In genomic region chr3:49012441-49013017, GRCh38 we compare ENCODE assay signal across 28 cellular contexts. TPM values are rescaled to one million over a fixed set of nuclear protein-coding genes. Genes with fewer than 3 reads are reported as not detected.
DNase-seq lines count a peak whose midpoint lies in the region; ATAC-seq and TF ChIP-seq lines count a peak whose summit lies in the region.
"Had no signal": no experiment of that assay in that cellular context is flagged by ENCODE, and none has a peak within 500 bp of the region (broad histone marks: within the 10 kb centered on the region; RNA-seq: fewer than 3 reads in every experiment).

No MANE protein-coding gene starts in this region.

- peak overlapping the region; percentile 30 for H4K8ac ChIP-seq in neuronal stem cell (ENCODE audit: low read depth, low read length)

- H3K36me3 Mint-ChIP-seq in type B pancreatic cell = peaks cover 12% of the 10 kb centered on the region
- peaks cover 68% of the 10 kb centered on the region for H3K36me3 Mint-ChIP-seq in GM23338 (ENCODE audit: low read depth)

- H2BK120ac ChIP-seq in neuronal stem cell (ENCODE audit: low read depth, low read length) = no peak overlapping the region

- no peak for TF ChIP-seq POLR2A in heart left ventricle (IDR thresholded peaks at IDR 0.05)
- TF ChIP-seq POLR2A in body of pancreas (IDR thresholded peaks at IDR 0.05) = no peak

- no peaks in the 10 kb centered on the region for H3K9me2 ChIP-seq in GM23338 (ENCODE audit: insufficient read depth)
- H3K9me2 ChIP-seq: SK-N-SH had no signal

- H4K91ac ChIP-seq in neuronal stem cell (ENCODE audit: low read depth, low read length, poor library complexity) = no peak overlapping the region

- H3K4me1 ChIP-seq in heart left ventricle = peaks cover 0 to 33% (median 20%) of the 10 kb centered on the region in 12 donors
- peaks cover 51% of the 10 kb centered on the region for H3K4me1 ChIP-seq in body of pancreas
- peaks cover 10% of the 10 kb centered on the region in 2 donors for H3K4me1 ChIP-seq in neuronal stem cell (ENCODE audit: control insufficient read depth in 2 of 2, insufficient read depth in 1 of 2, low read depth in 1 of 2, low read length in 2 of 2)
- H3K4me1 ChIP-seq in GM23338 (ENCODE audit: insufficient read depth) = peaks cover 8% of the 10 kb centered on the region

- peaks cover 32% of the 10 kb centered on the region for H3K79me1 ChIP-seq in neuronal stem cell (ENCODE audit: low read depth, low read length)

- H3K18ac ChIP-seq in neuronal stem cell (ENCODE audit: low read length) = no peak overlapping the region

- H3K27me3 Mint-ChIP-seq in type B pancreatic cell (no peaks in the 10 kb centered on the region), GM23338 (ENCODE audit: insufficient read depth, low read depth, poor library complexity) (peaks cover 20% of the 10 kb centered on the region)
- H3K27me3 Mint-ChIP-seq: activated B cell treated with CpG ODN at 0.5 μM for 24 hours; B cell; naive thymus-derived CD4-positive, alpha-beta T cell had no signal

- H3K9me3 Mint-ChIP-seq in type B pancreatic cell (no peaks in the 10 kb centered on the region), GM23338 (peaks cover 3% of the 10 kb centered on the region; the same call in 2 of the 3 replicates)
- H3K9me3 Mint-ChIP-seq: activated B cell treated with CpG ODN at 0.5 μM for 24 hours; activated T-cell treated with anti-CD3 and anti-CD28 coated beads, Interleukin-2, amount 50 U/mL, for 72 hours; CD8-positive, alpha-beta T cell; mesothelial cell of epicardium; naive thymus-derived CD4-positive, alpha-beta T cell had no signal

- no peak overlapping the region for H3K23ac ChIP-seq in neuronal stem cell (ENCODE audit: low read depth, low read length, poor library complexity)

- H3K4me2 ChIP-seq in neuronal stem cell (ENCODE audit: insufficient read depth, low read length, poor library complexity, severe bottlenecking) = no peak overlapping the region
- H3K4me2 ChIP-seq in GM23338 = no peak overlapping the region
- H3K4me2 ChIP-seq: SK-N-SH had no signal

- H3K4me3 Mint-ChIP-seq in type B pancreatic cell (no peak overlapping the region), GM23338 (no peak overlapping the region)
- H3K4me3 Mint-ChIP-seq: activated B cell treated with CpG ODN at 0.5 μM for 24 hours; activated T-cell treated with anti-CD3 and anti-CD28 coated beads, Interleukin-2, amount 50 U/mL, for 72 hours; B cell; CD8-positive, alpha-beta T cell; mesothelial cell of epicardium; naive thymus-derived CD4-positive, alpha-beta T cell had no signal

- H3K27ac Mint-ChIP-seq in type B pancreatic cell (peak overlapping the region; percentile 46), GM23338 (no peak overlapping the region)
- H3K27ac Mint-ChIP-seq: activated B cell treated with CpG ODN at 0.5 μM for 24 hours; B cell; CD8-positive, alpha-beta T cell; mesothelial cell of epicardium had no signal

- no peak overlapping the region for H2BK5ac ChIP-seq in neuronal stem cell (ENCODE audit: low read length)

- peak overlapping the region in 9 of 12 donors; percentile 49 to 69 (median 54) for H3K27ac ChIP-seq in heart left ventricle
- peak overlapping the region; percentile 7 to 58 (median 29) for H3K27ac ChIP-seq in body of pancreas
- H3K27ac ChIP-seq in neuronal stem cell (replicated peaks; ENCODE audit: low read length) = no peak overlapping the region
- no peak overlapping the region for H3K27ac ChIP-seq in GM23338 (ENCODE audit: low read depth)
- H3K27ac ChIP-seq: brain microvascular endothelial cell, vagina had no signal

- H3K9me3 ChIP-seq in heart left ventricle = no peaks in the 10 kb centered on the region
- H3K9me3 ChIP-seq in body of pancreas = no peaks in the 10 kb centered on the region
- no peaks in the 10 kb centered on the region for H3K9me3 ChIP-seq in neuronal stem cell (replicated peaks in 1 of 2; ENCODE audit: control insufficient read depth in 2 of 2, insufficient read depth in 1 of 2, low read depth in 1 of 2, low read length in 2 of 2)
- H3K9me3 ChIP-seq: SK-N-SH, vagina had no signal

- H3K4me1 Mint-ChIP-seq in type B pancreatic cell (ENCODE audit: unreplicated experiment) (peaks cover 13% of the 10 kb centered on the region), GM23338 (peaks cover 19% of the 10 kb centered on the region)

- H3K36me3 ChIP-seq in heart left ventricle (peaks cover 0 to 57% (median 39%) of the 10 kb centered on the region in 9 donors), body of pancreas (replicated peaks in 1 of 2; ENCODE audit: insufficient read depth in 1 of 2, low read depth in 2 of 2) (peaks cover 0 to 14% of the 10 kb centered on the region in 2 donors), neuronal stem cell (replicated peaks in 1 of 2; ENCODE audit: control insufficient read depth in 2 of 2, insufficient read depth in 2 of 2, low read length in 2 of 2) (peaks cover 57 to 85% of the 10 kb centered on the region in 2 donors), GM23338 (ENCODE audit: insufficient read depth) (peaks cover 19% of the 10 kb centered on the region)

- 50 to 75% (median 59%) methylated on average over 9 to 17 of the region's 17 CpGs for WGBS in heart left ventricle, 4 donors
- 16 to 32% methylated on average over 13 to 17 of the region's 17 CpGs for WGBS in body of pancreas, 2 donors
- no CpG with 5 or more reads among the region's 17 CpGs for WGBS in neuronal stem cell (ENCODE audit: extremely low coverage in 2 of 2, insufficient read length in 2 of 2, insufficient replicate concordance in 1 of 2), 2 donors

- H3K14ac ChIP-seq in neuronal stem cell (ENCODE audit: low read length) = no peak overlapping the region

- ATAC-seq in heart left ventricle = peak; percentile 19 to 32 (median 24)
- no peak for ATAC-seq in Right ventricle myocardium inferior
- ATAC-seq in body of pancreas = peak; percentile 10
- no peak for ATAC-seq in HG02571 (IDR thresholded peaks at IDR 0.05; ENCODE audit: unreplicated experiment)
- no peak for ATAC-seq in GM23338
- no peak for ATAC-seq in HG02642 (IDR thresholded peaks at IDR 0.05; ENCODE audit: poor library complexity, unreplicated experiment)
- ATAC-seq: activated T-cell treated with anti-CD3 and anti-CD28 coated beads, Interleukin-2, amount 50 U/mL, for 72 hours; CD8-positive, alpha-beta T cell; naive thymus-derived CD4-positive, alpha-beta T cell had no signal

- no peak overlapping the region for H2BK12ac ChIP-seq in neuronal stem cell (ENCODE audit: low read length)

- H2AFZ ChIP-seq in neuronal stem cell (ENCODE audit: low read length) = no peak overlapping the region
- no peak overlapping the region for H2AFZ ChIP-seq in GM23338

- TF ChIP-seq CTCF in heart left ventricle (IDR thresholded peaks at IDR 0.05) (no peak), body of pancreas (IDR thresholded peaks at IDR 0.05) (no peak), type B pancreatic cell (conservative IDR thresholded peaks at IDR 0.05) (no peak), GM23338 (conservative IDR thresholded peaks at IDR 0.05; ENCODE audit: low read depth in 2 of 2) (no peak)

- peaks cover 38% of the 10 kb centered on the region for H4K20me1 ChIP-seq in GM23338 (replicated peaks; ENCODE audit: insufficient read depth)

- H3K4me3 ChIP-seq in heart left ventricle (no peak overlapping the region), body of pancreas (no peak overlapping the region), neuronal stem cell (ENCODE audit: low read length in 2 of 2) (no peak overlapping the region), GM23338 (no peak overlapping the region)
- H3K4me3 ChIP-seq: vagina had no signal

- peaks cover 53% of the 10 kb centered on the region for H3K79me2 ChIP-seq in GM23338 (replicated peaks; ENCODE audit: insufficient read depth)

- H3K9ac ChIP-seq in neuronal stem cell (ENCODE audit: low read depth, low read length, poor library complexity) = no peak overlapping the region
- H3K9ac ChIP-seq: SK-N-SH had no signal

- no peak overlapping the region for H2AK5ac ChIP-seq in neuronal stem cell (ENCODE audit: low read depth, low read length)

- intact Hi-C loops in heart left ventricle (cut with DNase I) = no loop called here
- intact Hi-C loops in Right ventricle myocardium inferior (cut with DNase I) = no loop called here
- intact Hi-C loops in body of pancreas (cut with DNase I) = no loop called here

- H3K4ac ChIP-seq in neuronal stem cell (ENCODE audit: low read length) = no peak overlapping the region

- peaks cover 26% of the 10 kb centered on the region; the same call in 1 of the 2 replicates for H3F3A ChIP-seq in GM23338 (replicated peaks; ENCODE audit: low read depth)

- no peak overlapping the region for H2BK15ac ChIP-seq in neuronal stem cell (ENCODE audit: low read length)

- DNase-seq in heart left ventricle (peak in 2 of 5 donors; percentile 53 to 63), Right ventricle myocardium inferior (ENCODE audit: missing footprints) (no peak), body of pancreas (peak; percentile 46 to 79 (median 66)), neuronal stem cell (ENCODE audit: low spot score) (no peak), type B pancreatic cell (ENCODE audit: extremely low spot score, unreplicated experiment) (no peak), GM23338 (ENCODE audit: low spot score) (no peak)
- DNase-seq: ACHN; activated B cell treated with CpG ODN at 0.5 μM for 24 hours; activated CD4-positive, alpha-beta T cell treated with anti-CD3 and anti-CD28 coated beads, Interleukin-2, amount 50 U/mL, for 1 hour; activated T-cell treated with anti-CD3 and anti-CD28 coated beads, Interleukin-2, amount 50 U/mL, for 72 hours; brain microvascular endothelial cell; CD8-positive, alpha-beta T cell; KG1; naive thymus-derived CD4-positive, alpha-beta T cell; NCI-H1105; NCI-H187; NCI-H2171; NCI-H510A; occipital lobe; OCI-M1; SK-N-SH; small intestine; stimulated activated naive CD4-positive, alpha-beta T cell had no signal

- H3K27me3 ChIP-seq in heart left ventricle = no peaks in the 10 kb centered on the region
- no peaks in the 10 kb centered on the region for H3K27me3 ChIP-seq in body of pancreas
- H3K27me3 ChIP-seq in neuronal stem cell (ENCODE audit: control insufficient read depth in 3 of 3, insufficient read depth in 3 of 3, low read depth in 1 of 3, low read length in 3 of 3) = no peaks in the 10 kb centered on the region
- H3K27me3 ChIP-seq in GM23338 (ENCODE audit: insufficient read depth) = no peaks in the 10 kb centered on the region
- H3K27me3 ChIP-seq: brain microvascular endothelial cell, vagina had no signal

RNA-seq across cellular contexts. Expression of gene WDR6, which starts 5.3 kb away (rescaled TPM):
- total RNA-seq in heart left ventricle (10 to 100 TPM; 56.2 to 91.2 (median 80.7) TPM), Right ventricle myocardium inferior (83.3 TPM), body of pancreas (100 to 1,000 TPM; 109 to 136 TPM), type B pancreatic cell (ENCODE audit: low replicate concordance) (272 and 334 TPM in 2 replicates)
- polyA plus RNA-seq in heart left ventricle (10 to 100 TPM; 68.9 to 73.6 TPM), GM23338 (2016; fragmentation: Nextera tagmentation; extraction: Ambion mirVana) (76.5 and 83.7 TPM in 2 replicates)
- polyA plus RNA-seq in neuronal stem cell (2013, experiment 1 of 2) = 80.4 TPM
- polyA plus RNA-seq in neuronal stem cell (2013, experiment 2 of 2) = 80.3 TPM
- 151 and 156 TPM in 2 replicates for total RNA-seq in GM23338 (2014; rRNA removed; shearing (Covaris generic))

RNA-seq across cellular contexts. Expression of gene DALRD3, which starts 5.9 kb away (rescaled TPM):
- total RNA-seq in heart left ventricle (10 to 100 TPM in 8 of 9 donors, 1 to 10 TPM in 1; 8.1 to 24.7 (median 14.9) TPM), Right ventricle myocardium inferior (9.0 TPM), body of pancreas (10 to 100 TPM; 67.6 to 72.6 TPM), type B pancreatic cell (ENCODE audit: low replicate concordance) (31.2 and 36.0 TPM in 2 replicates)
- polyA plus RNA-seq in heart left ventricle (10 to 100 TPM in 1 of 2 donors, 1 to 10 TPM in 1; 6.8 to 13.3 TPM), GM23338 (2016; fragmentation: Nextera tagmentation; extraction: Ambion mirVana) (31.0 and 31.3 TPM in 2 replicates)
- 39.9 TPM for polyA plus RNA-seq in neuronal stem cell (2013, experiment 1 of 2)
- polyA plus RNA-seq in neuronal stem cell (2013, experiment 2 of 2) = 41.4 TPM
- 38.0 and 57.7 TPM in 2 replicates for total RNA-seq in GM23338 (2014; rRNA removed; shearing (Covaris generic))

RNA-seq across cellular contexts. Expression of gene NDUFAF3, which starts 9.4 kb away (rescaled TPM):
- 100 to 1,000 TPM; 140 to 308 (median 160) TPM for total RNA-seq in heart left ventricle
- 100 to 1,000 TPM; 119 to 273 TPM for polyA plus RNA-seq in heart left ventricle
- total RNA-seq in Right ventricle myocardium inferior = 157 TPM
- total RNA-seq in body of pancreas = 10 to 100 TPM; 25.7 to 55.0 TPM
- 57.2 TPM for polyA plus RNA-seq in neuronal stem cell (2013, experiment 1 of 2)
- polyA plus RNA-seq in neuronal stem cell (2013, experiment 2 of 2) = 56.0 TPM
- total RNA-seq in type B pancreatic cell (ENCODE audit: low replicate concordance) = 62.0 and 67.0 TPM in 2 replicates
- 32.3 and 49.9 TPM in 2 replicates for total RNA-seq in GM23338 (2014; rRNA removed; shearing (Covaris generic))
- polyA plus RNA-seq in GM23338 (2016; fragmentation: Nextera tagmentation; extraction: Ambion mirVana) = 118 and 122 TPM in 2 replicates

RNA-seq across cellular contexts. Expression of gene IMPDH2, which starts 16.7 kb away (rescaled TPM):
- total RNA-seq in heart left ventricle = 10 to 100 TPM; 43.9 to 87.8 (median 55.4) TPM
- polyA plus RNA-seq in heart left ventricle = 100 to 1,000 TPM in 1 of 2 donors, 10 to 100 TPM in 1; 35.9 to 116 TPM
- total RNA-seq in Right ventricle myocardium inferior = 64.3 TPM
- total RNA-seq in body of pancreas = 100 to 1,000 TPM in 1 of 2 donors, 10 to 100 TPM in 1; 92.6 to 166 TPM
- 290 TPM for polyA plus RNA-seq in neuronal stem cell (2013, experiment 1 of 2)
- 282 TPM for polyA plus RNA-seq in neuronal stem cell (2013, experiment 2 of 2)
- 221 and 256 TPM in 2 replicates for total RNA-seq in type B pancreatic cell (ENCODE audit: low replicate concordance)
- total RNA-seq in GM23338 (2014; rRNA removed; shearing (Covaris generic)) = 297 and 314 TPM in 2 replicates
- 198 and 216 TPM in 2 replicates for polyA plus RNA-seq in GM23338 (2016; fragmentation: Nextera tagmentation; extraction: Ambion mirVana)

RNA-seq across cellular contexts. Expression of gene P4HTM, which starts 22.5 kb away (rescaled TPM):
- 10 to 100 TPM; 22.1 to 42.7 (median 34.0) TPM for total RNA-seq in heart left ventricle
- 10 to 100 TPM; 19.0 to 27.0 TPM for polyA plus RNA-seq in heart left ventricle
- 25.5 TPM for total RNA-seq in Right ventricle myocardium inferior
- total RNA-seq in body of pancreas = 10 to 100 TPM; 72.9 to 73.8 TPM
- 29.0 TPM for polyA plus RNA-seq in neuronal stem cell (2013, experiment 1 of 2)
- 25.5 TPM for polyA plus RNA-seq in neuronal stem cell (2013, experiment 2 of 2)
- total RNA-seq in type B pancreatic cell (ENCODE audit: low replicate concordance) = 47.4 and 54.8 TPM in 2 replicates
- total RNA-seq in GM23338 (2014; rRNA removed; shearing (Covaris generic)) = 22.1 and 28.7 TPM in 2 replicates
- 15.9 and 17.9 TPM in 2 replicates for polyA plus RNA-seq in GM23338 (2016; fragmentation: Nextera tagmentation; extraction: Ambion mirVana)

Comparison
In these comparisons a context has a peak if more than half of its experiments do, and no peak if none do; other contexts are left out.
1. ATAC-seq: peak in heart left ventricle (4 of 4) and body of pancreas (single experiment); none in Right ventricle myocardium inferior (single experiment), HG02571 (single experiment), GM23338 (single experiment) and HG02642 (single experiment).
2. DNase-seq: peak in body of pancreas (4 of 4); none in Right ventricle myocardium inferior (single experiment), neuronal stem cell (single experiment), type B pancreatic cell (single experiment) and GM23338 (single experiment).
3. H3K27ac ChIP-seq: peak in heart left ventricle (9 of 12) and body of pancreas (4 of 4); none in neuronal stem cell (single experiment) and GM23338 (single experiment).